Comparison of ENCODE assay signal across 1 cellular context in genomic region chrX:101051153-101051548, GRCh38.
TF ChIP-seq lines count a peak whose summit lies in the region.

No MANE protein-coding gene starts in this region.

TF ChIP-seq in H1, 55 proteins besides CTCF, POLR2A, EP300 and RAD21:
- TF ChIP-seq E2F6 (IDR thresholded peaks at IDR 0.05) (no peak), MAFK (IDR thresholded peaks at IDR 0.05; ENCODE audit: low read depth, low read length) (no peak), SP4 (IDR thresholded peaks at IDR 0.05; ENCODE audit: low read length) (no peak), RFX5 (IDR thresholded peaks at IDR 0.05; ENCODE audit: borderline replicate concordance, low read depth, low read length) (no peak), BCL11A (IDR thresholded peaks at IDR 0.05; ENCODE audit: low read depth in 2 of 2, low read length in 2 of 2) (no peak), SIN3A (conservative IDR thresholded peaks at IDR 0.05 in 1 of 2, IDR thresholded peaks at IDR 0.05 in 1 of 2; ENCODE audit: low read depth in 1 of 2, low read length in 2 of 2) (no peak), ATF2 (IDR thresholded peaks at IDR 0.05; ENCODE audit: low read length) (no peak), TAF1 (IDR thresholded peaks at IDR 0.05; ENCODE audit: low read depth, low read length) (no peak), HDAC6 (IDR thresholded peaks at IDR 0.05; ENCODE audit: low read depth, low read length) (no peak), SAP30 (IDR thresholded peaks at IDR 0.05; ENCODE audit: insufficient read depth, insufficient replicate concordance, low read length) (no peak), POU5F1 (IDR thresholded peaks at IDR 0.05; ENCODE audit: low read depth, low read length) (no peak), JUND (IDR thresholded peaks at IDR 0.05; ENCODE audit: low read length) (no peak), ATF3 (IDR thresholded peaks at IDR 0.05; ENCODE audit: insufficient read depth, low read depth, low read length) (no peak), YY1 (IDR thresholded peaks at IDR 0.05; ENCODE audit: low read depth, low read length) (no peak), TBP (IDR thresholded peaks at IDR 0.05; ENCODE audit: low read depth, low read length) (no peak), CREB1 (IDR thresholded peaks at IDR 0.05) (no peak), KDM5A (IDR thresholded peaks at IDR 0.05; ENCODE audit: low read length) (no peak), EZH2 (IDR thresholded peaks at IDR 0.05; ENCODE audit: low read depth, low read length, severe bottlenecking) (no peak), CBX8 (IDR thresholded peaks at IDR 0.05; ENCODE audit: borderline replicate concordance, low read depth, low read length) (no peak)
